ENCODE assay signal across 1 cellular context in genomic region chr17:79065105-79065670, GRCh38.
A peak's percentile ranks its signal among the peaks of the same experiment; 100 is the strongest.
TF ChIP-seq lines count a peak whose summit lies in the region.

No MANE protein-coding gene starts in this region.

TF ChIP-seq in K562, 482 proteins besides CTCF, POLR2A, EP300 and RAD21 (continued from another document):
- no peak for TF ChIP-seq CXXC5 (CRISPR knock-in tag; IDR thresholded peaks at IDR 0.05)
- no peak for TF ChIP-seq ZBTB33 (CRISPR knock-in tag; IDR thresholded peaks at IDR 0.05)
- TF ChIP-seq WHSC1 (IDR thresholded peaks at IDR 0.05; ENCODE audit: low read length), result no peak
- peak; percentile 37; the same call in 1 of the 2 replicates for TF ChIP-seq L3MBTL2 (IDR thresholded peaks at IDR 0.05)
- TF ChIP-seq SNIP1 (IDR thresholded peaks at IDR 0.05; ENCODE audit: low read depth), result no peak
- TF ChIP-seq FIP1L1 (IDR thresholded peaks at IDR 0.05; ENCODE audit: low read depth, low read length, poor library complexity, severe bottlenecking), result no peak
- TF ChIP-seq BHLHE40 (IDR thresholded peaks at IDR 0.05; ENCODE audit: low read length), result peak; percentile 78
- no peak for TF ChIP-seq PHB (CRISPR knock-in tag; IDR thresholded peaks at IDR 0.05)
- TF ChIP-seq MYC (IDR thresholded peaks at IDR 0.05; ENCODE audit: low read depth, low read length), result peak; percentile 44
- TF ChIP-seq MYC (CRISPR knock-in tag; IDR thresholded peaks at IDR 0.05; ENCODE audit: borderline replicate concordance, low read depth), result no peak
- TF ChIP-seq DEAF1 (CRISPR knock-in tag; IDR thresholded peaks at IDR 0.05), result peak; percentile 45; the same call in 1 of the 2 replicates
- TF ChIP-seq KLF16 (IDR thresholded peaks at IDR 0.05), result peak; percentile 14; the same call in 1 of the 2 replicates
- no peak for TF ChIP-seq NUFIP1 (IDR thresholded peaks at IDR 0.05; ENCODE audit: partially characterized antibody)
- peak; percentile 43; the same call in 1 of the 2 replicates for TF ChIP-seq TFE3 (CRISPR knock-in tag; IDR thresholded peaks at IDR 0.05)
